Comparison of ENCODE assay signal across 19 cellular contexts in the genomic region with DNA sequence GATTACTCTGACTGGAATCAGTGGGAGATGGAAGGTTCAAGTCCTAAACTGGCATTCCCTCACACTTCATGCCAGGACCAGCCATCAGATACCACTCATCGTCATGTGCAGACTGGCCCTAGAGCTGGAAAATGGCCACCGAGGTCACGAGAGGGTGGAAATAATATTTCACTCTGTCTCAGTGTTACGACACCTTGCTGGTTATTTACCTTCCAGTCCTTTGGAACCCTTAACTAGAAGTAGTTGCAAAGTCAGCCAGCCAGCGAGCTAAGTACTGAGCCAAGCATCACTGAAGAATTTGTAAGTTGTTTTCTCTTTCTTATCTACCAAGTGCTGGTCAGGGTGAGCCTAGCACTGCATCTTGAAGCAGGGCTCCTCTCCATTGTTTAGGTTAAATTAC.
A peak's percentile ranks its signal among the peaks of the same experiment; 100 is the strongest.
DNase-seq lines count a peak whose midpoint lies in the region; ATAC-seq and TF ChIP-seq lines count a peak whose summit lies in the region.
"Had no signal": no experiment of that assay in that cellular context is flagged by ENCODE, and none has a peak within 500 bp of the region (broad histone marks: within the 10 kb centered on the region; RNA-seq: fewer than 3 reads in every experiment).

No MANE protein-coding gene starts in this region.

- WGBS in hepatocyte (ENCODE audit: low lambda C conversion rate, missing lambda C conversion rate), result 73% methylated on average over 5 of the region's 5 CpGs

- no peaks in the 10 kb centered on the region for H3K36me3 Mint-ChIP-seq in naive thymus-derived CD4-positive, alpha-beta T cell

- H3K9me2 ChIP-seq in hepatocyte (replicated peaks; ENCODE audit: insufficient read depth), result no peaks in the 10 kb centered on the region

- no peak overlapping the region for H3K4me3 Mint-ChIP-seq in naive thymus-derived CD4-positive, alpha-beta T cell
- H3K4me3 Mint-ChIP-seq: GM23338 had no signal

- no peaks in the 10 kb centered on the region for H3K27me3 ChIP-seq in hepatocyte
- H3K27me3 ChIP-seq in lower lobe of right lung (ENCODE audit: low read depth), result no peaks in the 10 kb centered on the region
- H3K27me3 ChIP-seq in naive thymus-derived CD4-positive, alpha-beta T cell (ENCODE audit: control insufficient read depth in 2 of 2, insufficient read depth in 2 of 2, low read length in 2 of 2), result no peaks in the 10 kb centered on the region

- H3K79me2 ChIP-seq in hepatocyte, result no peaks in the 10 kb centered on the region

- intact Hi-C loops in lower lobe of right lung (cut with DNase I), result no loop called here
- intact Hi-C loops in naive thymus-derived CD4-positive, alpha-beta T cell (cut with micrococcal nuclease), result no loop called here

- H2AFZ ChIP-seq in hepatocyte, result no peak overlapping the region
- H2AFZ ChIP-seq: GM23338 had no signal

- POLR2A ChIA-PET in naive thymus-derived CD4-positive, alpha-beta T cell (lab: Charles Lee), result no interaction called here
- POLR2A ChIA-PET in GM10248 (lab: Yijun Ruan, JAX), result no interaction called here

- no peak for TF ChIP-seq CTCF in VCaP (conservative IDR thresholded peaks at IDR 0.05)
- no peak for TF ChIP-seq CTCF in hepatocyte (IDR thresholded peaks at IDR 0.05; ENCODE audit: poor library complexity)
- TF ChIP-seq CTCF in lower lobe of right lung (IDR thresholded peaks at IDR 0.05), result no peak
- TF ChIP-seq CTCF in GM10248 (IDR thresholded peaks at IDR 0.05; ENCODE audit: control extremely low read depth, extremely low read depth, low read depth, missing control alignments), result no peak

- H3K9me3 Mint-ChIP-seq in naive thymus-derived CD4-positive, alpha-beta T cell, result peaks cover 0 to 6% (median 0%) of the 10 kb centered on the region in 11 donors

- H3K4me1 ChIP-seq in hepatocyte (ENCODE audit: insufficient read depth) (peaks cover 19% of the 10 kb centered on the region), lower lobe of right lung (peaks cover 16% of the 10 kb centered on the region)
- no peaks in the 10 kb centered on the region for H3K4me1 ChIP-seq in naive thymus-derived CD4-positive, alpha-beta T cell (ENCODE audit: control insufficient read depth in 2 of 2, insufficient read depth in 2 of 2, low read length in 2 of 2)

- DNase-seq in hepatocyte (ENCODE audit: low spot score) (peak; percentile 32), lower lobe of right lung (peak; percentile 67), GM10248 (ENCODE audit: extremely low spot score) (no peak)
- no peak for DNase-seq in naive thymus-derived CD4-positive, alpha-beta T cell
- DNase-seq in NK-92 treated with Interleukin-12 subunit alpha and Interleukin-12 subunit beta, amount 100 ng/mL, for 24 hours (lab: John Stamatoyannopoulos, UW), result no peak
- DNase-seq: COR-L47, DMS 273 treated with DMSO at 0.1 percent for 48 hours, DND-41, MV-4-11, NCI-H187, NCI-H2107, NCI-H510A, NCI-H748 treated with DMSO at 0.1 percent for 48 hours, RPMI8226, SIG-M5 had no signal

- H3K9me3 ChIP-seq in hepatocyte (ENCODE audit: low read depth) (no peaks in the 10 kb centered on the region), lower lobe of right lung (no peaks in the 10 kb centered on the region)
- H3K9me3 ChIP-seq in naive thymus-derived CD4-positive, alpha-beta T cell (ENCODE audit: control insufficient read depth in 2 of 3, low read length in 3 of 3), result no peaks in the 10 kb centered on the region

- H3K27ac ChIP-seq in VCaP, result 0 out of 2 replicates have a peak overlapping the region, but pooled peaks have one; percentile 47
- H3K27ac ChIP-seq in hepatocyte, result no peak overlapping the region
- no peak overlapping the region for H3K27ac ChIP-seq in lower lobe of right lung
- no peak overlapping the region for H3K27ac ChIP-seq in naive thymus-derived CD4-positive, alpha-beta T cell (ENCODE audit: low read depth, low read length)

- no peaks in the 10 kb centered on the region for H3K36me3 ChIP-seq in hepatocyte (replicated peaks; ENCODE audit: insufficient read depth, low read depth)
- no peaks in the 10 kb centered on the region for H3K36me3 ChIP-seq in lower lobe of right lung
- H3K36me3 ChIP-seq in naive thymus-derived CD4-positive, alpha-beta T cell (ENCODE audit: control insufficient read depth in 2 of 3, insufficient read depth in 3 of 3, low read length in 3 of 3), result no peaks in the 10 kb centered on the region

- H3K4me3 ChIP-seq in hepatocyte, result no peak overlapping the region
- no peak overlapping the region for H3K4me3 ChIP-seq in lower lobe of right lung
- no peak overlapping the region for H3K4me3 ChIP-seq in naive thymus-derived CD4-positive, alpha-beta T cell (ENCODE audit: low read length)
- H3K4me3 ChIP-seq: GM23338 had no signal

- H3K27me3 Mint-ChIP-seq in naive thymus-derived CD4-positive, alpha-beta T cell, result peaks cover 6 to 41% (median 27%) of the 10 kb centered on the region in 5 donors

- H4K20me1 ChIP-seq in hepatocyte (ENCODE audit: insufficient read depth, poor library complexity, severe bottlenecking), result no peaks in the 10 kb centered on the region

- H3K4me1 Mint-ChIP-seq in naive thymus-derived CD4-positive, alpha-beta T cell, result no peaks in the 10 kb centered on the region

- H3K27ac Mint-ChIP-seq in naive thymus-derived CD4-positive, alpha-beta T cell, result no peak overlapping the region
- H3K27ac Mint-ChIP-seq: GM23338 had no signal

- CTCF ChIA-PET in naive thymus-derived CD4-positive, alpha-beta T cell (lab: Charles Lee), result no interaction called here
- CTCF ChIA-PET in GM10248 (lab: Yijun Ruan, JAX), result no interaction called here

- no peak overlapping the region for H3K4me2 ChIP-seq in hepatocyte
- H3K4me2 ChIP-seq: GM23338 had no signal

- ATAC-seq in lower lobe of right lung (peak; percentile 91 to 95), GM21825 (IDR thresholded peaks at IDR 0.05; ENCODE audit: unreplicated experiment) (no peak)
- ATAC-seq in naive thymus-derived CD4-positive, alpha-beta T cell, result no peak
- ATAC-seq: GM23338, SK-N-SH treated with all-trans-retinoic acid at 6 μM for 48 hours had no signal

Comparison
In these comparisons a context has a peak if more than half of its experiments do, and no peak if none do; other contexts are left out.
1. DNase-seq: peak in hepatocyte (single experiment) and lower lobe of right lung (single experiment); none in naive thymus-derived CD4-positive, alpha-beta T cell (0 of 9), GM10248 (single experiment) and NK-92 treated with Interleukin-12 subunit alpha and Interleukin-12 subunit beta, amount 100 ng/mL, for 24 hours (single experiment).
2. ATAC-seq: peak in lower lobe of right lung (2 of 2); none in naive thymus-derived CD4-positive, alpha-beta T cell (single experiment) and GM21825 (single experiment).